ENCODE assay signal across 8 cellular contexts in the genomic region with DNA sequence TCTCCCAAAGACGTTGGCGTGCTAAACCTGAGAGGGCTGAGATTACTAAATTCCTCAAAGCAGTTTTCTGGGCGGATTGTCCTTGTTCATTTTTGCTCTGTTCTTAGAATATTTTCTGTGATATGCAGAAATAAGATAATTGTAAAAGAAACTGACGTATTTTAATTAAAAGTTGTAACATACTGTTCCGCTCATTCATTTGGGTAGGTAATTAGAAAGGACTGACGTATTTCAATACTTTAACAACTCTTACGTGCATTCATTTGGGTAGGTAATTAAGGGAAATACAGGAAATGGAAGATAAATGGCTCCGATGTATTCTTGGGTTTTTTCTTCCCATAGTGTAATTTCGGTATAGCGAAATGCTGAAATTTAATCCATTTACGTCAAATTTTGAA. TPM values are rescaled to one million over a fixed set of nuclear protein-coding genes. Genes with fewer than 3 reads are reported as not detected.
A peak's percentile ranks its signal among the peaks of the same experiment; 100 is the strongest.
DNase-seq lines count a peak whose midpoint lies in the region; ATAC-seq, FAIRE-seq and TF ChIP-seq lines count a peak whose summit lies in the region.

No MANE protein-coding gene starts in this region.

- no peaks in the 10 kb centered on the region for H3K9me3 Mint-ChIP-seq in activated T-cell treated with anti-CD3 and anti-CD28 coated beads, Interleukin-2, amount 50 U/mL, for 72 hours

- 0 out of 4 replicates have a peak, but pooled peaks of 1 of the 2 experiments have one; percentile 13 for TF ChIP-seq EP300 in GM12878 (IDR thresholded peaks at IDR 0.05; ENCODE audit: borderline replicate concordance in 1 of 2, control insufficient read depth in 1 of 2, low read depth in 2 of 2, low read length in 2 of 2)
- no peak for TF ChIP-seq EP300 in tibial nerve (IDR thresholded peaks at IDR 0.05)

- peak overlapping the region; percentile 94 for H3K4me2 ChIP-seq in GM12878 (ENCODE audit: control insufficient read depth, insufficient read depth)

- CTCF ChIA-PET in GM12878 (lab: Yijun Ruan, JAX) = interaction anchor here (0.6 to 4.4 kb wide), 4 partner anchors 12 to 137 kb away, joined by 3 to 16 read pairs (median 4); a partner anchor contains a TSS

- peaks cover 2 to 8% of the 10 kb centered on the region in 2 donors for H3K36me3 Mint-ChIP-seq in activated T-cell treated with anti-CD3 and anti-CD28 coated beads, Interleukin-2, amount 50 U/mL, for 72 hours (ENCODE audit: insufficient read depth in 2 of 2)

- ATAC-seq in activated T-cell treated with anti-CD3 and anti-CD28 coated beads, Interleukin-2, amount 50 U/mL, for 72 hours (replicated peaks in 1 of 2) = no peak
- ATAC-seq in GM12878 (no peak), lower lobe of right lung (no peak), HG02885 (IDR thresholded peaks at IDR 0.05; ENCODE audit: poor library complexity, unreplicated experiment) (no peak)

- no peaks in the 10 kb centered on the region for H3K27me3 Mint-ChIP-seq in activated T-cell treated with anti-CD3 and anti-CD28 coated beads, Interleukin-2, amount 50 U/mL, for 72 hours (ENCODE audit: low read depth)

- peak overlapping the region; percentile 92 to 95 for H3K4me3 Mint-ChIP-seq in activated T-cell treated with anti-CD3 and anti-CD28 coated beads, Interleukin-2, amount 50 U/mL, for 72 hours

- BruUV-seq in GM12878 (replicated peaks; lab: Mats Ljungman, UMichigan) = TSS peak; percentile 60

- DNase-seq in activated T-cell treated with anti-CD3 and anti-CD28 coated beads, Interleukin-2, amount 50 U/mL, for 72 hours = no peak
- no peak for DNase-seq in activated T-cell treated with anti-CD3 and anti-CD28 coated beads, Interleukin-2, amount 50 U/mL, for 1 hour
- DNase-seq in GM12878 (ENCODE audit: low read depth, low spot score) (no peak), lower lobe of right lung (no peak), tibial nerve (ENCODE audit: low spot score in 2 of 2) (no peak), cerebellum (ENCODE audit: low spot score) (no peak)
- DNase-seq in stimulated activated CD4-positive, alpha-beta T cell treated with anti-CD3 and anti-CD28 coated beads, Interleukin-4, amount 100 ng/mL, for 4 hours = no peak

- peak overlapping the region; percentile 47 for H2AFZ ChIP-seq in GM12878 (ENCODE audit: control insufficient read depth, low read depth, low read length)

- H3K27me3 ChIP-seq in GM12878 (replicated peaks in 1 of 2; ENCODE audit: control insufficient read depth in 2 of 2, insufficient read depth in 2 of 2, low read length in 1 of 2) = no peaks in the 10 kb centered on the region
- no peaks in the 10 kb centered on the region for H3K27me3 ChIP-seq in lower lobe of right lung (ENCODE audit: low read depth)
- H3K27me3 ChIP-seq in tibial nerve = no peaks in the 10 kb centered on the region

- peaks cover 13% of the 10 kb centered on the region; the same call in 1 of the 2 replicates for H3K4me1 ChIP-seq in GM12878 (ENCODE audit: control insufficient read depth, insufficient read depth, low read length)
- peaks cover 75% of the 10 kb centered on the region for H3K4me1 ChIP-seq in lower lobe of right lung
- peaks cover 0 to 54% (median 21%) of the 10 kb centered on the region in 4 donors for H3K4me1 ChIP-seq in tibial nerve

- no peaks in the 10 kb centered on the region for H3K36me3 ChIP-seq in GM12878 (ENCODE audit: control insufficient read depth in 2 of 2, insufficient read depth in 2 of 2, low read length in 1 of 2)
- no peaks in the 10 kb centered on the region for H3K36me3 ChIP-seq in lower lobe of right lung
- no peaks in the 10 kb centered on the region for H3K36me3 ChIP-seq in tibial nerve

- TF ChIP-seq POLR2A in GM12878 (IDR thresholded peaks at IDR 0.05; ENCODE audit: low read depth, low read length) (no peak), tibial nerve (IDR thresholded peaks at IDR 0.05) (no peak)

- H4K20me1 ChIP-seq in GM12878 (ENCODE audit: control insufficient read depth, insufficient read depth) = no peaks in the 10 kb centered on the region

- RAD21 ChIA-PET in GM12878 (lab: Charles Lee; ENCODE audit: unreplicated experiment) = interaction anchor here (1.2 to 3.3 kb wide), 2 partner anchors 58 to 62 kb away, joined by 3 to 14 read pairs; a partner anchor contains a TSS

- peaks cover 72% of the 10 kb centered on the region for H3K4me1 Mint-ChIP-seq in activated T-cell treated with anti-CD3 and anti-CD28 coated beads, Interleukin-2, amount 50 U/mL, for 72 hours (ENCODE audit: low read depth)

- H3K79me2 ChIP-seq in GM12878 (ENCODE audit: control insufficient read depth, insufficient read depth, low read length) = peaks cover 51% of the 10 kb centered on the region

- peak overlapping the region; percentile 64 for H3K9ac ChIP-seq in GM12878 (ENCODE audit: control insufficient read depth, insufficient read depth, low read length)

- FAIRE-seq in GM12878 (lab: Jason Lieb, UNC) = no peak

- peak overlapping the region; percentile 93 for H3K4me3 ChIP-seq in GM12878
- H3K4me3 ChIP-seq in lower lobe of right lung = peak overlapping the region; percentile 93
- H3K4me3 ChIP-seq in tibial nerve = peak overlapping the region; percentile 93 to 99 (median 96)

- POLR2A ChIA-PET in GM12878 (lab: Charles Lee) = interaction anchor here (0.6 to 3.1 kb wide), 5 partner anchors 11 to 137 kb away, joined by 3 to 31 read pairs (median 5); a partner anchor contains a TSS

- SMC1A ChIA-PET in GM12878 (lab: Charles Lee; ENCODE audit: uncharacterized antibody, unreplicated experiment) = interaction anchor here (1.2 to 11.0 kb wide), 4 partner anchors 44 to 317 kb away, joined by 4 to 74 read pairs (median 5); a partner anchor contains a TSS

- H3K27ac ChIP-seq in GM12878 (ENCODE audit: control insufficient read depth, insufficient read depth) = peak overlapping the region; percentile 66
- peak overlapping the region; percentile 99 for H3K27ac ChIP-seq in lower lobe of right lung
- H3K27ac ChIP-seq in tibial nerve = peak overlapping the region; percentile 44 to 98 (median 94)

- TF ChIP-seq RAD21 in GM12878 (IDR thresholded peaks at IDR 0.05; ENCODE audit: insufficient read depth, low read depth, low read length) = no peak

- H3K27ac Mint-ChIP-seq in activated T-cell treated with anti-CD3 and anti-CD28 coated beads, Interleukin-2, amount 50 U/mL, for 72 hours = peak overlapping the region; percentile 84

- no peak for TF ChIP-seq CTCF in GM12878 (IDR thresholded peaks at IDR 0.05 in 2 of 3, conservative IDR thresholded peaks at IDR 0.05 in 1 of 3; ENCODE audit: control insufficient read depth in 2 of 3, extremely low read depth in 1 of 3, insufficient read depth in 1 of 3, low read depth in 3 of 3, low read length in 3 of 3)
- TF ChIP-seq CTCF in lower lobe of right lung (IDR thresholded peaks at IDR 0.05) = no peak
- TF ChIP-seq CTCF in tibial nerve (IDR thresholded peaks at IDR 0.05) = peak in 1 of 5 experiments; percentile 5

- intact Hi-C loops in GM12878 (cut with micrococcal nuclease; ENCODE audit: unreplicated experiment) = loop anchor here (1.0 kb wide), 1 partner anchor 61 kb away; a partner anchor contains a TSS
- intact Hi-C loops in lower lobe of right lung (cut with DNase I) = no loop called here

- H3K9me3 ChIP-seq in GM12878 (replicated peaks; ENCODE audit: control insufficient read depth, insufficient read depth, low read length) = no peaks in the 10 kb centered on the region
- H3K9me3 ChIP-seq in lower lobe of right lung = no peaks in the 10 kb centered on the region
- H3K9me3 ChIP-seq in tibial nerve = no peaks in the 10 kb centered on the region

- WGBS in GM12878 (ENCODE audit: insufficient coverage, insufficient replicate concordance, low lambda C conversion rate, missing lambda C conversion rate) = 3% methylated on average over 11 of the region's 11 CpGs
- 18 to 19% methylated on average over 11 of the region's 11 CpGs for WGBS in tibial nerve, 2 donors

- in situ Hi-C loops in GM12878 (cut with MboI) = loop anchor here (5.0 kb wide), 1 partner anchor 137 kb away; a partner anchor contains a TSS

RNA-seq across cellular contexts. Expression of a gene that starts 1.1 kb away (rescaled TPM):
- 100 to 1,000 TPM in 1 of 2 donors, 10 to 100 TPM in 1; 71.9 to 109 TPM for total RNA-seq in activated T-cell treated with anti-CD3 and anti-CD28 coated beads, Interleukin-2, amount 50 U/mL, for 72 hours
- total RNA-seq in GM12878 (2013; cell fraction: nucleolus; rRNA removed) = 6.7 and 7.6 TPM in 2 replicates
- 45.4 and 46.6 TPM in 2 replicates for total RNA-seq in GM12878 (2014; rRNA removed)
- 57.6 and 58.6 TPM in 2 replicates for total RNA-seq in GM12878 (2014; rRNA removed; fragmentation: Illumina TruSeq; extraction: Trizol)
- 52.4 and 53.9 TPM in 2 replicates for total RNA-seq in GM12878 (2021)
- polyA plus RNA-seq in GM12878 (2011; ENCODE audit: low read depth) = 47.6 TPM
- polyA plus RNA-seq in GM12878 (2011; rRNA removed) = 38.8 and 54.9 TPM in 2 replicates
- polyA plus RNA-seq in GM12878 (2011; cell fraction: cytosol; rRNA removed) = 19.5 and 20.1 TPM in 2 replicates
- 18.1 and 20.2 TPM in 2 replicates for polyA plus RNA-seq in GM12878 (2011; cell fraction: nucleus; rRNA removed)
- polyA plus RNA-seq in GM12878 (2012) = 40.9 and 44.5 TPM in 2 replicates
- 48.4 and 61.6 TPM in 2 replicates for polyA plus RNA-seq in GM12878 (2014; fragmentation: Illumina TruSeq; extraction: Trizol)
- 10 to 100 TPM; 36.2 to 45.3 TPM for polyA plus RNA-seq in GM12878 (2014; fragmentation: Nextera tagmentation; extraction: Ambion mirVana)
- 34.1 and 37.9 TPM in 2 replicates for polyA plus RNA-seq in GM12878 (2014; rRNA removed)
- 10 to 100 TPM; 79.1 to 82.4 TPM for polyA plus RNA-seq in GM12878 (2016; fragmentation: Nextera tagmentation; extraction: Ambion mirVana)
- 43.4 and 69.3 TPM in 2 replicates for polyA minus RNA-seq in GM12878 (2011; rRNA and poly(A)+ RNA removed)
- 22.6 and 25.2 TPM in 2 replicates for polyA minus RNA-seq in GM12878 (2011; cell fraction: cytosol; rRNA and poly(A)+ RNA removed)
- 8.7 and 10.9 TPM in 2 replicates for polyA minus RNA-seq in GM12878 (2011; cell fraction: nucleus; rRNA and poly(A)+ RNA removed)
- total RNA-seq in lower lobe of right lung = 91.2 TPM
- total RNA-seq in tibial nerve = 10 to 100 TPM; 20.7 to 34.5 (median 24.8) TPM
- total RNA-seq in cerebellum = 9.8 TPM

RNA-seq across cellular contexts. Expression of a gene that starts 1.4 kb away (rescaled TPM):
- total RNA-seq in activated T-cell treated with anti-CD3 and anti-CD28 coated beads, Interleukin-2, amount 50 U/mL, for 72 hours = 10 to 100 TPM; 41.0 to 59.3 TPM
- 13.7 and 18.5 TPM in 2 replicates for total RNA-seq in GM12878 (2013; cell fraction: nucleolus; rRNA removed)
- 11.2 and 14.9 TPM in 2 replicates for total RNA-seq in GM12878 (2014; rRNA removed)
- total RNA-seq in GM12878 (2014; rRNA removed; fragmentation: Illumina TruSeq; extraction: Trizol) = 11.5 and 12.4 TPM in 2 replicates
- total RNA-seq in GM12878 (2021) = 9.3 and 11.7 TPM in 2 replicates
- 7.9 TPM for polyA plus RNA-seq in GM12878 (2011; ENCODE audit: low read depth)
- polyA plus RNA-seq in GM12878 (2011; rRNA removed) = 11.8 and 13.6 TPM in 2 replicates
- 3.9 and 4.2 TPM in 2 replicates for polyA plus RNA-seq in GM12878 (2011; cell fraction: cytosol; rRNA removed)
- polyA plus RNA-seq in GM12878 (2011; cell fraction: nucleus; rRNA removed) = 9.0 and 17.1 TPM in 2 replicates
- polyA plus RNA-seq in GM12878 (2012) = 12.6 and 14.2 TPM in 2 replicates
- 12.9 and 15.3 TPM in 2 replicates for polyA plus RNA-seq in GM12878 (2014; fragmentation: Illumina TruSeq; extraction: Trizol)
- polyA plus RNA-seq in GM12878 (2014; fragmentation: Nextera tagmentation; extraction: Ambion mirVana) = 10 to 100 TPM in 1 of 2 experiments, 1 to 10 TPM in 1; 8.4 to 13.4 TPM
- 11.4 and 11.8 TPM in 2 replicates for polyA plus RNA-seq in GM12878 (2014; rRNA removed)
- 10 to 100 TPM; 16.6 to 17.2 TPM for polyA plus RNA-seq in GM12878 (2016; fragmentation: Nextera tagmentation; extraction: Ambion mirVana)
- 2.9 and 4.3 TPM in 2 replicates for polyA minus RNA-seq in GM12878 (2011; rRNA and poly(A)+ RNA removed)
- 1.4 TPM in 1 of 2 replicates, not detected in the other for polyA minus RNA-seq in GM12878 (2011; cell fraction: cytosol; rRNA and poly(A)+ RNA removed)
- polyA minus RNA-seq in GM12878 (2011; cell fraction: nucleus; rRNA and poly(A)+ RNA removed) = 5.9 and 7.0 TPM in 2 replicates
- total RNA-seq in lower lobe of right lung = 38.5 TPM
- 10 to 100 TPM; 11.1 to 35.0 (median 16.2) TPM for total RNA-seq in tibial nerve
- 4.9 TPM for total RNA-seq in cerebellum
